ENCODE assay signal across 1 cellular context in genomic region chr5:143316844-143317631, GRCh38.
TF ChIP-seq lines count a peak whose summit lies in the region.

No MANE protein-coding gene starts in this region.

TF ChIP-seq in K562, 482 proteins besides CTCF, POLR2A, EP300 and RAD21 (continued from another document):
- TF ChIP-seq ZNF609 (CRISPR knock-in tag; IDR thresholded peaks at IDR 0.05; ENCODE audit: borderline replicate concordance) (no peak), POLR2AphosphoS2 (IDR thresholded peaks at IDR 0.05; ENCODE audit: low read length) (no peak), NFIC (IDR thresholded peaks at IDR 0.05) (peak; percentile 80), CEBPB (tag; IDR thresholded peaks at IDR 0.05) (0 out of 2 replicates have a peak, but pooled peaks have one; percentile 22)
TF ChIP-seq in K562: peak in this region for 2.
